In the genomic region with DNA sequence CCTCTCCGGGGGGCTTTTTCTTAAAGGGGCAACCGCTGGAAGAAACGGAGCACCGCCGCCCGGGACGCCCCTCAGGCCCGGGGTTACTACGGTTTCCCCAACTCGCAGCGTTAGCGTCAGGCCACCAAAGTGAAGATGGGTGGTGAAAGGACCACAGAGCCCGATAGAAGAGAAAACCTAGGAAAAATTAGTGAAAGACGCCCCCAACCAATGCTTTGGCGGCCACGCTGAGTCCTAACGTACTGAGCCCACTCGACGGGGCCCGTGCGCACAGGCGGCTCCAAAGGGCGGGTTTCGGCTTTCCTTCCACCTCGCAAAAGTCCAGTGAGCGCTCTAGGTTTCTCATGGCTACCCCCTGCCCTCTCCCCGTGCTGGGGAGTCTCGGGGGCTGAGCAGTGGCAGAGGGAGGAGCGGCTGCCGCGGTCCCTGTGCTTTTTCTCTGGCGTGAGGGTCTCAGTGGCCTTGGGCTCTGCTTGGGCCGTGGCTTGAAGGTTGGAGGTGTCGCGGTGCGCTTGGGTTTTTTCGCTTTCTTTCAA, we compare ENCODE assay signal across 8 cellular contexts. TPM values are rescaled to one million over a fixed set of nuclear protein-coding genes. Genes with fewer than 3 reads are reported as not detected.
DNase-seq lines count a peak whose midpoint lies in the region; ATAC-seq and TF ChIP-seq lines count a peak whose summit lies in the region.

No MANE protein-coding gene starts in this region.

- no peaks in the 10 kb centered on the region for H3K27me3 Mint-ChIP-seq in CD14-positive monocyte (ENCODE audit: low read depth in 3 of 3)

- ATAC-seq in GM19452 (IDR thresholded peaks at IDR 0.05; ENCODE audit: unreplicated experiment), result peak; percentile 3
- ATAC-seq in activated naive CD4-positive, alpha-beta T cell treated with anti-CD3 and anti-CD28 coated beads, Interleukin-2, amount 50 U/mL, for 72 hours, result peak; percentile 15 to 21

- no peaks in the 10 kb centered on the region for H4K20me1 ChIP-seq in hepatocyte (ENCODE audit: insufficient read depth, poor library complexity, severe bottlenecking)
- H4K20me1 ChIP-seq in smooth muscle cell (ENCODE audit: low read depth), result no peaks in the 10 kb centered on the region

- H3K9me3 ChIP-seq in hepatocyte (ENCODE audit: low read depth) (no peaks in the 10 kb centered on the region), smooth muscle cell (replicated peaks; ENCODE audit: low read depth) (no peaks in the 10 kb centered on the region)

- WGBS in hepatocyte (ENCODE audit: low lambda C conversion rate, missing lambda C conversion rate), result under 1% methylated on average over 37 of the region's 37 CpGs
- WGBS in smooth muscle cell (ENCODE audit: low lambda C conversion rate), result 1% methylated on average over 37 of the region's 37 CpGs

- peaks cover 5 to 6% of the 10 kb centered on the region in 2 donors for H3K36me3 Mint-ChIP-seq in CD14-positive monocyte
- peaks cover 8 to 13% of the 10 kb centered on the region in 2 donors for H3K36me3 Mint-ChIP-seq in activated naive CD4-positive, alpha-beta T cell treated with anti-CD3 and anti-CD28 coated beads, Interleukin-2, amount 50 U/mL, for 72 hours

- H3K27me3 ChIP-seq in HL-60 (ENCODE audit: insufficient read depth, poor library complexity, severe bottlenecking), result no peaks in the 10 kb centered on the region
- H3K27me3 ChIP-seq in hepatocyte, result no peaks in the 10 kb centered on the region
- H3K27me3 ChIP-seq in smooth muscle cell (ENCODE audit: low read depth), result no peaks in the 10 kb centered on the region

- intact Hi-C loops in CD14-positive monocyte (cut with micrococcal nuclease), result loop anchor here in 1 of 2 donors (2.0 to 5.0 kb wide), 2 partner anchors 14 to 52 kb away; no protein-coding TSS in a partner anchor

- H3K9me2 ChIP-seq in hepatocyte (replicated peaks; ENCODE audit: insufficient read depth), result no peaks in the 10 kb centered on the region

- peaks cover 49% of the 10 kb centered on the region for H3K4me1 Mint-ChIP-seq in CD14-positive monocyte

- H3K36me3 ChIP-seq in hepatocyte (replicated peaks; ENCODE audit: insufficient read depth, low read depth), result no peaks in the 10 kb centered on the region
- no peaks in the 10 kb centered on the region for H3K36me3 ChIP-seq in smooth muscle cell (ENCODE audit: low read depth)

- TF ChIP-seq CTCF in CD14-positive monocyte (IDR thresholded peaks at IDR 0.05), result no peak
- TF ChIP-seq CTCF in HL-60 (IDR thresholded peaks at IDR 0.05; ENCODE audit: insufficient read depth, low read length), result no peak
- no peak for TF ChIP-seq CTCF in hepatocyte (IDR thresholded peaks at IDR 0.05; ENCODE audit: poor library complexity)
- no peak for TF ChIP-seq CTCF in smooth muscle cell (IDR thresholded peaks at IDR 0.05; ENCODE audit: borderline replicate concordance, insufficient read depth, poor library complexity, severe bottlenecking)

- peak overlapping the region; percentile 89 for H3K4me2 ChIP-seq in hepatocyte
- peak overlapping the region; percentile 98 for H3K4me2 ChIP-seq in smooth muscle cell

- DNase-seq in CD14-positive monocyte (ENCODE audit: low spot score), result no peak
- DNase-seq in HL-60 (ENCODE audit: low read depth in 1 of 2, low spot score in 1 of 2), result no peak
- DNase-seq in activated naive CD4-positive, alpha-beta T cell treated with anti-CD3 and anti-CD28 coated beads, Interleukin-2, amount 50 U/mL, for 72 hours (ENCODE audit: low spot score in 2 of 2), result no peak
- DNase-seq in hepatocyte (ENCODE audit: low spot score), result no peak
- DNase-seq in smooth muscle cell (lab: John Stamatoyannopoulos, UW; ENCODE audit: unreplicated experiment), result no peak
- no peak for DNase-seq in activated effector memory CD4-positive, alpha-beta T cell treated with anti-CD3 and anti-CD28 coated beads, Interleukin-2, amount 50 U/mL, for 16 hours
- DNase-seq in inferior parietal cortex (ENCODE audit: extremely low spot score), result no peak

- H3K79me2 ChIP-seq in hepatocyte (peaks cover 32% of the 10 kb centered on the region), smooth muscle cell (ENCODE audit: low read depth) (peaks cover 6% of the 10 kb centered on the region)

- peak overlapping the region; percentile 97 to 99 (median 98) for H3K27ac Mint-ChIP-seq in CD14-positive monocyte
- peak overlapping the region; percentile 97 to 99 for H3K27ac Mint-ChIP-seq in activated naive CD4-positive, alpha-beta T cell treated with anti-CD3 and anti-CD28 coated beads, Interleukin-2, amount 50 U/mL, for 72 hours

- H3K9me3 Mint-ChIP-seq in CD14-positive monocyte, result peaks cover 0 to 1% (median 0%) of the 10 kb centered on the region in 7 donors
- H3K9me3 Mint-ChIP-seq in activated naive CD4-positive, alpha-beta T cell treated with anti-CD3 and anti-CD28 coated beads, Interleukin-2, amount 50 U/mL, for 72 hours, result no peaks in the 10 kb centered on the region

- peaks cover 11% of the 10 kb centered on the region for H3F3A ChIP-seq in smooth muscle cell (ENCODE audit: low read depth)

- H3K4me3 ChIP-seq in HL-60 (replicated peaks; ENCODE audit: insufficient read depth, low read length), result peak overlapping the region; percentile 63
- peak overlapping the region; percentile 76 for H3K4me3 ChIP-seq in hepatocyte
- H3K4me3 ChIP-seq in smooth muscle cell, result peak overlapping the region; percentile 79

- H3K4me1 ChIP-seq in hepatocyte (ENCODE audit: insufficient read depth), result peaks cover 7% of the 10 kb centered on the region
- peaks cover 5% of the 10 kb centered on the region for H3K4me1 ChIP-seq in smooth muscle cell (ENCODE audit: low read depth)

- peak overlapping the region; percentile 99 for H3K27ac ChIP-seq in HL-60 (replicated peaks)
- H3K27ac ChIP-seq in hepatocyte, result peak overlapping the region; percentile 99
- peak overlapping the region; percentile 98 for H3K27ac ChIP-seq in smooth muscle cell (ENCODE audit: low read depth)

- H3K9ac ChIP-seq in smooth muscle cell (ENCODE audit: low read depth), result peak overlapping the region; percentile 94

- H2AFZ ChIP-seq in hepatocyte (peak overlapping the region; percentile 47), smooth muscle cell (ENCODE audit: low read depth) (peak overlapping the region; percentile 60)

- H3K4me3 Mint-ChIP-seq in CD14-positive monocyte, result peak overlapping the region; percentile 94

RNA-seq across cellular contexts. Expression of a gene that starts 12.2 kb away (rescaled TPM):
- 1 to 10 TPM; 3.1 to 6.1 TPM for polyA plus RNA-seq in CD14-positive monocyte
- total RNA-seq in activated naive CD4-positive, alpha-beta T cell treated with anti-CD3 and anti-CD28 coated beads, Interleukin-2, amount 50 U/mL, for 72 hours, result 10 to 100 TPM; 52.1 to 63.4 TPM
- 23.7 and 25.9 TPM in 2 replicates for total RNA-seq in hepatocyte
- polyA plus RNA-seq in hepatocyte, result 22.7 and 24.3 TPM in 2 replicates
- 24.9 and 28.7 TPM in 2 replicates for total RNA-seq in smooth muscle cell
- polyA plus RNA-seq in smooth muscle cell, result 10.6 and 20.0 TPM in 2 replicates

RNA-seq across cellular contexts. Expression of a gene that starts 27.8 kb away (rescaled TPM):
- polyA plus RNA-seq in CD14-positive monocyte, result 1 to 10 TPM; 1.0 TPM
- 1 to 10 TPM; 2.2 to 2.5 TPM for total RNA-seq in activated naive CD4-positive, alpha-beta T cell treated with anti-CD3 and anti-CD28 coated beads, Interleukin-2, amount 50 U/mL, for 72 hours
- total RNA-seq in hepatocyte, result 2.0 and 2.6 TPM in 2 replicates
- polyA plus RNA-seq in hepatocyte, result 1.0 and 1.8 TPM in 2 replicates
- 3.9 and 4.4 TPM in 2 replicates for total RNA-seq in smooth muscle cell
- 1.1 and 1.6 TPM in 2 replicates for polyA plus RNA-seq in smooth muscle cell
